In the genomic region with DNA sequence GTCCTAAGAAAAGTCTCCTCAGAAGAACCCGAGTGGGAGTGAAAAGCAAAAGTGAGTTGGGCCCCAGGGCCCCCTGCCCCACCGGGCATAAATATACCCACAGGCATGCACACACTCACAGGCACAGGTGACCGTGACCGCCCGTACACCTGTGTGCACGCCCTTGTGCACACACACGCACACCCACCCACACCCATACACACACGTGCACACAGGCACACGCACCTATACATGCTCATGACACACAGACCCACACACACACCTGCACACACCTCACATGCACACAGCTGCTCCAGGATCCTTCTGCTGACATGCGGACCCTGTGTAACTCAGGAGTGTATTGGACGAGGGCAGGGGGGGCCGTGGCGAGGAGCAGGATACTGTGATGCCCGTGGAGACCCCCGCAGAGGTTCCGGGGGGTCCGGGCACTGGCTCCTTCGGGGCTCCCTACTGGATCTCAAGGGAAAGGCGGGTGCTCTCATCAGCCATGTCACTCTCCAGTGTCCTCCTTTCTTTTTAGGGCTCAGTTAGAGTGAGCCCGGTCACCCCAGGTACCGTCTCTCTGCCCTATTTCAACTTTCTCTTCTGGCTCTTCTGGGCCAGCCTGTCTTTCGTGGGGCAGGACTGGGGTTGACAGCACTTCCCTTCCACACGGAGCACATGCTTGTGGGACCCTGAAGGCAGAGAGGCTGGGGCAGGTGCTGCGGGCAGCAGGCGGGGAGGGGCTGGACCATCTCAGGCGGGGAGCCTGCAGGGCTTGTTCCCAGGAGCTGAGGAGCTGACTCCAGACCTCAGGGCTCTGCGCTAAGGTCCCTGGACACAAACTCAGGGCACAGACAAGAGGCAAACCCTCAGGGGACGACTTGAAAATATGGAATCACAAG, we compare ENCODE assay signal across 25 cellular contexts. TPM values are rescaled to one million over a fixed set of nuclear protein-coding genes. Genes with fewer than 3 reads are reported as not detected.
DNase-seq lines count a peak whose midpoint lies in the region; ATAC-seq, FAIRE-seq and TF ChIP-seq lines count a peak whose summit lies in the region.
"Had no signal": no experiment of that assay in that cellular context is flagged by ENCODE, and none has a peak within 500 bp of the region (broad histone marks: within the 10 kb centered on the region; RNA-seq: fewer than 3 reads in every experiment).

No MANE protein-coding gene starts in this region.

- POLR2A ChIA-PET in Panc1 (lab: Charles Lee), result no interaction called here
- POLR2A ChIA-PET in HepG2 (lab: Yijun Ruan, JAX), result no interaction called here

- no peaks in the 10 kb centered on the region for H3K9me3 ChIP-seq in Panc1 (ENCODE audit: control insufficient read depth, insufficient read depth, low read depth, low read length)
- no peaks in the 10 kb centered on the region for H3K9me3 ChIP-seq in HepG2 (ENCODE audit: low read length)
- H3K9me3 ChIP-seq in osteoblast (ENCODE audit: low read depth, low read length), result no peaks in the 10 kb centered on the region
- no peaks in the 10 kb centered on the region for H3K9me3 ChIP-seq in mammary epithelial cell (replicated peaks; ENCODE audit: insufficient read depth, low read length)

- dilution Hi-C loops in mammary epithelial cell (cut with HindIII; ENCODE audit: low sequenced_read_pairs), result no loop called here

- H3K79me2 ChIP-seq in HepG2 (ENCODE audit: insufficient read depth, low read length) (no peaks in the 10 kb centered on the region), osteoblast (ENCODE audit: insufficient read depth, low read length) (no peaks in the 10 kb centered on the region), mammary epithelial cell (ENCODE audit: insufficient read depth, low read length) (no peaks in the 10 kb centered on the region)

- DNase-seq in ELF-1 (ENCODE audit: low read depth, low spot score), result peak; percentile 10
- no peak for DNase-seq in Panc1 (ENCODE audit: low read depth, low spot score)
- DNase-seq in HepG2 (ENCODE audit: low spot score), result no peak
- DNase-seq in osteoblast (ENCODE audit: insufficient read length, low spot score, missing footprints), result peak; percentile 35
- no peak for DNase-seq in DMS79 treated with DMSO at 0.1 percent for 48 hours (lab: John Stamatoyannopoulos, UW)
- DNase-seq in mammary epithelial cell, result no peak
- DNase-seq in H4 (ENCODE audit: low spot score), result no peak
- DNase-seq: Calu3; DND-41; MM.1S; NCI-H2029; NCI-H446; NCI-H524 treated with DMSO at 0.1 percent for 48 hours; NCI-H774; NK-92 treated with Interleukin-12 subunit alpha and Interleukin-12 subunit beta, amount 100 ng/mL, for 24 hours; PC-3 had no signal

- intact Hi-C loops in Panc1 (cut with micrococcal nuclease; ENCODE audit: unreplicated experiment), result no loop called here
- intact Hi-C loops in HepG2 (cut with micrococcal nuclease; ENCODE audit: unreplicated experiment), result no loop called here
- intact Hi-C loops in mammary epithelial cell (cut with micrococcal nuclease), result no loop called here

- no peak for TF ChIP-seq RAD21 in HepG2 (CRISPR knock-in tag; IDR thresholded peaks at IDR 0.05)

- 16% methylated on average over 28 of the region's 28 CpGs for WGBS in HepG2 (ENCODE audit: low lambda C conversion rate)
- 38% methylated on average over 17 of the region's 28 CpGs for WGBS in mammary epithelial cell (ENCODE audit: low coverage, missing lambda C conversion rate)

- in situ Hi-C loops in Panc1 (cut with HindIII; ENCODE audit: low pct_unique_long_range_greater_than_20kb, low sequenced_read_pairs), result no loop called here
- in situ Hi-C loops in HepG2 (cut with HindIII; ENCODE audit: extremely low pct_ligation_motif_present, low pct_unique_long_range_greater_than_20kb), result no loop called here
- in situ Hi-C loops in mammary epithelial cell (cut with MboI; ENCODE audit: low sequenced_read_pairs in 2 of 2), result no loop called here

- no peaks in the 10 kb centered on the region for H4K20me1 ChIP-seq in HepG2 (ENCODE audit: insufficient read depth, low read length)
- H4K20me1 ChIP-seq in osteoblast (ENCODE audit: insufficient read depth, low read length), result no peaks in the 10 kb centered on the region
- no peaks in the 10 kb centered on the region for H4K20me1 ChIP-seq in mammary epithelial cell (ENCODE audit: insufficient read depth, low read length)

- TF ChIP-seq EP300 in HepG2 (IDR thresholded peaks at IDR 0.05; ENCODE audit: low read depth in 2 of 2, low read length in 2 of 2), result no peak
- TF ChIP-seq EP300 in HepG2 (CRISPR knock-in tag; IDR thresholded peaks at IDR 0.05; ENCODE audit: borderline replicate concordance), result no peak

- H3K4me2 ChIP-seq in HepG2 (ENCODE audit: low read depth, low read length) (no peak overlapping the region), osteoblast (ENCODE audit: insufficient read depth, low read length) (no peak overlapping the region), mammary epithelial cell (ENCODE audit: insufficient read depth, low read depth, low read length) (no peak overlapping the region)
- H3K4me2 ChIP-seq: KMS-11 had no signal

- H3K36me3 ChIP-seq in Panc1 (ENCODE audit: control insufficient read depth, insufficient read depth, low read length) (no peaks in the 10 kb centered on the region), HepG2 (replicated peaks in 1 of 2; ENCODE audit: control insufficient read depth in 1 of 2, insufficient read depth in 2 of 2, low read length in 2 of 2) (no peaks in the 10 kb centered on the region), osteoblast (ENCODE audit: insufficient read depth, low read length) (no peaks in the 10 kb centered on the region), mammary epithelial cell (ENCODE audit: insufficient read depth, low read length) (no peaks in the 10 kb centered on the region)

- no peaks in the 10 kb centered on the region for H3K4me1 ChIP-seq in Panc1 (ENCODE audit: control insufficient read depth, insufficient read depth, low read length)
- no peaks in the 10 kb centered on the region for H3K4me1 ChIP-seq in HepG2 (ENCODE audit: insufficient read depth, low read length)
- H3K4me1 ChIP-seq in osteoblast (ENCODE audit: insufficient read depth, low read length), result no peaks in the 10 kb centered on the region
- H3K4me1 ChIP-seq in mammary epithelial cell (ENCODE audit: insufficient read depth, low read length), result no peaks in the 10 kb centered on the region

- H2AFZ ChIP-seq in HepG2 (ENCODE audit: low read length) (no peak overlapping the region), osteoblast (ENCODE audit: low read length) (no peak overlapping the region), mammary epithelial cell (ENCODE audit: low read depth, low read length) (no peak overlapping the region)

- H3K4me3 ChIP-seq in Panc1 (ENCODE audit: low read depth in 2 of 2, low read length in 2 of 2) (no peak overlapping the region), HepG2 (replicated peaks in 1 of 3; ENCODE audit: insufficient read depth in 1 of 3, low read depth in 2 of 3, low read length in 3 of 3) (no peak overlapping the region), osteoblast (ENCODE audit: insufficient read depth, low read length) (no peak overlapping the region), mammary epithelial cell (replicated peaks in 1 of 3; ENCODE audit: insufficient read depth in 1 of 3, low read depth in 2 of 3, low read length in 3 of 3) (no peak overlapping the region)

- TF ChIP-seq CTCF in Panc1 (IDR thresholded peaks at IDR 0.05) (no peak), HepG2 (CRISPR knock-in tag; IDR thresholded peaks at IDR 0.05) (no peak), osteoblast (IDR thresholded peaks at IDR 0.05; ENCODE audit: extremely low read depth, low read depth, low read length) (no peak), mammary epithelial cell (conservative IDR thresholded peaks at IDR 0.05 in 1 of 2, IDR thresholded peaks at IDR 0.05 in 1 of 2; ENCODE audit: extremely low read depth in 1 of 2, insufficient read depth in 1 of 2, low read depth in 1 of 2, low read length in 2 of 2) (no peak)

- no peaks in the 10 kb centered on the region for H3K27me3 ChIP-seq in Panc1 (ENCODE audit: control insufficient read depth, insufficient read depth, low read length)
- peaks cover 0 to 3% of the 10 kb centered on the region in 2 experiments; a peak in 1 of 5 replicates for H3K27me3 ChIP-seq in HepG2 (ENCODE audit: control insufficient read depth in 1 of 2, insufficient read depth in 2 of 2, low read length in 2 of 2)
- H3K27me3 ChIP-seq in osteoblast (ENCODE audit: insufficient read depth, low read length), result no peaks in the 10 kb centered on the region
- no peaks in the 10 kb centered on the region for H3K27me3 ChIP-seq in mammary epithelial cell (ENCODE audit: insufficient read depth, low read length)

- no peak for FAIRE-seq in HepG2 (lab: Jason Lieb, UNC)
- FAIRE-seq: H54 had no signal

- CTCF ChIA-PET in Panc1 (lab: Charles Lee), result no interaction called here
- CTCF ChIA-PET in HepG2 (lab: Yijun Ruan, JAX; ENCODE audit: low intra/inter-chr PET ratio, low total read pairs), result no interaction called here
- CTCF ChIA-PET in mammary epithelial cell (lab: Charles Lee; ENCODE audit: low non-redundant PET), result no interaction called here

- H3K9ac ChIP-seq in HepG2 (ENCODE audit: insufficient read depth, low read depth, low read length) (no peak overlapping the region), mammary epithelial cell (ENCODE audit: insufficient read depth, low read length) (no peak overlapping the region)
- H3K9ac ChIP-seq: KMS-11 had no signal

- BruUV-seq in Panc1 (replicated peaks; lab: Mats Ljungman, UMichigan) (no TSS peak), HepG2 (replicated peaks; lab: Mats Ljungman, UMichigan) (no TSS peak), mammary epithelial cell (replicated peaks; lab: Mats Ljungman, UMichigan) (no TSS peak)

- TF ChIP-seq POLR2A in HepG2 (IDR thresholded peaks at IDR 0.05; ENCODE audit: insufficient read depth in 1 of 2, low read depth in 2 of 2, low read length in 2 of 2), result no peak

- ATAC-seq in Panc1 (peak; percentile 42; the same call in 1 of the 2 replicates), HepG2 (no peak), GM21423 (IDR thresholded peaks at IDR 0.05; ENCODE audit: unreplicated experiment) (no peak)
- ATAC-seq: PC-3, Right ventricle myocardium inferior had no signal

- H3K27ac ChIP-seq in Panc1 (ENCODE audit: low read length), result no peak overlapping the region
- no peak overlapping the region for H3K27ac ChIP-seq in HepG2 (ENCODE audit: extremely low read length, insufficient read depth, low read length)
- no peak overlapping the region for H3K27ac ChIP-seq in osteoblast (ENCODE audit: low read depth, low read length)
- no peak overlapping the region for H3K27ac ChIP-seq in mammary epithelial cell (ENCODE audit: insufficient read depth, low read depth, low read length)
- H3K27ac ChIP-seq: KMS-11 had no signal

RNA-seq across cellular contexts. Expression of gene TPO, which starts 48.5 kb away (rescaled TPM):
- not detected for total RNA-seq in Panc1 (2021; ENCODE audit: unreplicated experiment)
- polyA plus RNA-seq in Panc1 (2012; ENCODE audit: insufficient read length), result 0.48 TPM
- total RNA-seq in HepG2 (2016; rRNA removed; fragmentation: Illumina TruSeq; extraction: Trizol), result not detected in 2 replicates
- total RNA-seq in HepG2 (2016; cell fraction: cytosol; rRNA removed; fragmentation: Illumina TruSeq; extraction: Trizol; ENCODE audit: low read depth), result not detected in 2 replicates
- not detected in 2 replicates for total RNA-seq in HepG2 (2016; cell fraction: insoluble cytoplasmic fraction; rRNA removed; fragmentation: Illumina TruSeq; extraction: Trizol)
- not detected in 2 replicates for total RNA-seq in HepG2 (2016; cell fraction: membrane; rRNA removed; fragmentation: Illumina TruSeq; extraction: Trizol)
- not detected in 2 replicates for total RNA-seq in HepG2 (2016; cell fraction: nucleus; rRNA removed; fragmentation: Illumina TruSeq; extraction: Trizol)
- not detected in 2 replicates for polyA plus RNA-seq in HepG2 (2011; rRNA removed)
- polyA plus RNA-seq in HepG2 (2011; cell fraction: cytosol; rRNA removed), result not detected in 2 replicates
- not detected in 2 replicates for polyA plus RNA-seq in HepG2 (2011; cell fraction: nucleus; rRNA removed)
- not detected in 2 replicates for polyA plus RNA-seq in HepG2 (2012)
- polyA plus RNA-seq in HepG2 (2016; cell fraction: cytosol; fragmentation: Illumina TruSeq; extraction: Trizol; ENCODE audit: low read depth), result not detected in 2 replicates
- not detected in 2 replicates for polyA plus RNA-seq in HepG2 (2016; cell fraction: insoluble cytoplasmic fraction; fragmentation: Illumina TruSeq; extraction: Trizol; ENCODE audit: low read depth)
- not detected in 2 replicates for polyA plus RNA-seq in HepG2 (2016; cell fraction: membrane; fragmentation: Illumina TruSeq; extraction: Trizol; ENCODE audit: low read depth)
- not detected in 2 replicates for polyA plus RNA-seq in HepG2 (2016; cell fraction: nucleus; fragmentation: Illumina TruSeq; extraction: Trizol; ENCODE audit: insufficient read depth, low read depth)
- polyA minus RNA-seq in HepG2 (2011; rRNA and poly(A)+ RNA removed; ENCODE audit: low replicate concordance), result not detected in 2 replicates
- polyA minus RNA-seq in HepG2 (2011; cell fraction: cytosol; rRNA and poly(A)+ RNA removed), result not detected in 2 replicates
- polyA minus RNA-seq in HepG2 (2011; cell fraction: nucleus; rRNA and poly(A)+ RNA removed), result not detected in 2 replicates
- total RNA-seq in osteoblast, result not detected in 2 replicates
- total RNA-seq in mammary epithelial cell, result not detected
- polyA plus RNA-seq in mammary epithelial cell, result not detected
- not detected for polyA minus RNA-seq in mammary epithelial cell
- total RNA-seq in H4 (2014; rRNA removed; shearing (Covaris generic)), result not detected in 2 replicates
- total RNA-seq: A172, Calu3, PC-3, RPMI7951, SK-MEL-5 had no signal
- polyA plus RNA-seq: BJ, IgD-negative memory B cell had no signal

Comparison
In these comparisons a context has a peak if more than half of its experiments do, and no peak if none do; other contexts are left out.
1. DNase-seq: peak in ELF-1 (single experiment) and osteoblast (single experiment); none in Panc1 (single experiment), HepG2 (single experiment), DMS79 treated with DMSO at 0.1 percent for 48 hours (single experiment), mammary epithelial cell (single experiment) and H4 (single experiment).